Comparison of ENCODE assay signal across 9 cellular contexts in the genomic region with DNA sequence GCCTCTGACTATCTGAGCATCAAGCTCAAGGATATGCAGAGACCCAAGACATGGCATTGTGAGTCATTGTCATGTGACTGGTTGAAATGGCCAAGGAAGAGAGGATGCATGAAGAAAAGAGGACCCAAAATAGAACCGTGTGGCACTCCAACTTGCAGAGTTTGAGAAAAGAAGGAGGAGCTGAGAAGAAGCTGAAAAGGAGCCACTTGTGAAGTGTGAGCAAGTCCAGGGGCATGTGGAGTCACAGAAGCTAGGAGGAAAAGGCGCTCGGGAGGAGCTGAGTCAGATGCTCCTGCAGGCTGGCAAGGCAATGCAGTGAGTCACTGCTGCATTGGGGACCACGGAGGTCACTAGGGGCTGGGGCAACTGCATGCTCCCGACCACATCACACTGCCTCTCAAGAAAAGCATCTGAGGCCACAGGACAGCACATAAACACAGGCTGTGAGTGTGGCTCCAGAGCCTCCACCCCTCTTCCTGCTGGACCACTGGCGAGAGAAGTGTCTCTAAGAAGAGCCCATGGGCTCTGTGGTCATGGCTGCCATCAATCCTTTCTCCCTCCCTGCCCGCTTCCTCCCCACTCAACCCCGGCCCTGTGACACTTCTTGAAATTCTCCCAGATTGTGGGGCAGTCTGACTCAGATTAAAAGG.
DNase-seq lines count a peak whose midpoint lies in the region; ATAC-seq and TF ChIP-seq lines count a peak whose summit lies in the region.
"Had no signal": no experiment of that assay in that cellular context is flagged by ENCODE, and none has a peak within 500 bp of the region (broad histone marks: within the 10 kb centered on the region; RNA-seq: fewer than 3 reads in every experiment).

No MANE protein-coding gene starts in this region.

- no peaks in the 10 kb centered on the region for H3K79me1 ChIP-seq in trophoblast cell (ENCODE audit: low read length)

- no peak overlapping the region for H3K23ac ChIP-seq in trophoblast cell (ENCODE audit: low read length)

- no peak overlapping the region for H4K8ac ChIP-seq in trophoblast cell (ENCODE audit: low read depth, low read length)

- no peaks in the 10 kb centered on the region for H3K36me3 ChIP-seq in trophoblast cell (ENCODE audit: control insufficient read depth in 1 of 2, insufficient read depth in 2 of 2, low read length in 2 of 2)

- no peaks in the 10 kb centered on the region for H3K79me2 ChIP-seq in trophoblast cell (ENCODE audit: control insufficient read depth, insufficient read depth, low read length, poor library complexity)

- H3K4me2 ChIP-seq in trophoblast cell (ENCODE audit: low read length) = no peak overlapping the region

- H3K9ac ChIP-seq in trophoblast cell (ENCODE audit: low read length) = no peak overlapping the region

- no peaks in the 10 kb centered on the region for H3K9me3 ChIP-seq in trophoblast cell (ENCODE audit: insufficient read depth, low read depth, low read length)

- H3K18ac ChIP-seq in trophoblast cell (ENCODE audit: low read length) = no peak overlapping the region

- WGBS in trophoblast cell (ENCODE audit: extremely low coverage, insufficient coverage, insufficient read length) = no CpG with 5 or more reads among the region's 8 CpGs

- in situ Hi-C loops in Caki2 (cut with HindIII; ENCODE audit: low pct_unique_long_range_greater_than_20kb, low sequenced_read_pairs) = no loop called here

- no peak overlapping the region for H2BK12ac ChIP-seq in trophoblast cell (ENCODE audit: low read length)

- no peak overlapping the region for H2AK5ac ChIP-seq in trophoblast cell (ENCODE audit: low read length)

- H2BK120ac ChIP-seq in trophoblast cell (ENCODE audit: insufficient read depth, low read length, poor library complexity) = no peak overlapping the region

- POLR2A ChIA-PET in GM10248 (lab: Yijun Ruan, JAX) = no interaction called here

- CTCF ChIA-PET in GM10248 (lab: Yijun Ruan, JAX) = interaction anchor here (0.7 kb wide), 1 partner anchor 11 kb away, joined by 3 read pairs; no protein-coding TSS in a partner anchor

- H3K27me3 ChIP-seq in trophoblast cell (ENCODE audit: insufficient read depth, low read length) = no peaks in the 10 kb centered on the region

- peak; percentile 88 for DNase-seq in Caki2 (ENCODE audit: low read depth)
- peak; percentile 28 for DNase-seq in MV-4-11 (lab: John Stamatoyannopoulos, UW)
- peak; percentile 56 to 82 for DNase-seq in cardiac fibroblast (ENCODE audit: low read depth in 2 of 2)
- DNase-seq in trophoblast cell = peak; percentile 69 to 72
- no peak for DNase-seq in NCI-H69 (lab: John Stamatoyannopoulos, UW)
- no peak for DNase-seq in GM10248 (ENCODE audit: extremely low spot score)
- DNase-seq: NCI-H524 treated with DMSO at 0.1 percent for 48 hours had no signal

- H4K12ac ChIP-seq in trophoblast cell (ENCODE audit: low read depth, low read length) = no peak overlapping the region

- TF ChIP-seq CTCF in cardiac fibroblast (IDR thresholded peaks at IDR 0.05; ENCODE audit: low read depth, low read length) (no peak), GM10248 (IDR thresholded peaks at IDR 0.05; ENCODE audit: control extremely low read depth, extremely low read depth, low read depth, missing control alignments) (no peak)

- H4K91ac ChIP-seq in trophoblast cell (ENCODE audit: low read depth, low read length) = no peak overlapping the region

- no peak overlapping the region for H3K14ac ChIP-seq in trophoblast cell (ENCODE audit: low read length)

- H2AFZ ChIP-seq in trophoblast cell (ENCODE audit: insufficient read depth, low read length, poor library complexity) = no peak overlapping the region

- H3K4me3 ChIP-seq in cardiac fibroblast (replicated peaks in 1 of 2; ENCODE audit: low read depth in 2 of 2, low read length in 2 of 2) = no peak overlapping the region
- no peak overlapping the region for H3K4me3 ChIP-seq in trophoblast cell (ENCODE audit: low read depth, low read length)

- H3K4me1 ChIP-seq in trophoblast cell (ENCODE audit: control insufficient read depth in 1 of 2, insufficient read depth in 2 of 2, low read length in 2 of 2) = no peaks in the 10 kb centered on the region

- no peak overlapping the region for H3K4ac ChIP-seq in trophoblast cell (ENCODE audit: low read depth, low read length)

- ATAC-seq in HG02763 (IDR thresholded peaks at IDR 0.05; ENCODE audit: unreplicated experiment) = no peak
- no peak for ATAC-seq in HG03175 (IDR thresholded peaks at IDR 0.05; ENCODE audit: unreplicated experiment)

- H3K27ac ChIP-seq in trophoblast cell (ENCODE audit: low read depth, low read length) = no peak overlapping the region

- no peak overlapping the region for H2BK5ac ChIP-seq in trophoblast cell (ENCODE audit: low read depth, low read length, poor library complexity)

Comparison
In these comparisons a context has a peak if more than half of its experiments do, and no peak if none do; other contexts are left out.
1. DNase-seq: peak in Caki2 (single experiment), MV-4-11 (single experiment), cardiac fibroblast (2 of 2) and trophoblast cell (2 of 2); none in NCI-H69 (single experiment) and GM10248 (single experiment).